Comparison of ENCODE assay signal across 8 cellular contexts in the genomic region with DNA sequence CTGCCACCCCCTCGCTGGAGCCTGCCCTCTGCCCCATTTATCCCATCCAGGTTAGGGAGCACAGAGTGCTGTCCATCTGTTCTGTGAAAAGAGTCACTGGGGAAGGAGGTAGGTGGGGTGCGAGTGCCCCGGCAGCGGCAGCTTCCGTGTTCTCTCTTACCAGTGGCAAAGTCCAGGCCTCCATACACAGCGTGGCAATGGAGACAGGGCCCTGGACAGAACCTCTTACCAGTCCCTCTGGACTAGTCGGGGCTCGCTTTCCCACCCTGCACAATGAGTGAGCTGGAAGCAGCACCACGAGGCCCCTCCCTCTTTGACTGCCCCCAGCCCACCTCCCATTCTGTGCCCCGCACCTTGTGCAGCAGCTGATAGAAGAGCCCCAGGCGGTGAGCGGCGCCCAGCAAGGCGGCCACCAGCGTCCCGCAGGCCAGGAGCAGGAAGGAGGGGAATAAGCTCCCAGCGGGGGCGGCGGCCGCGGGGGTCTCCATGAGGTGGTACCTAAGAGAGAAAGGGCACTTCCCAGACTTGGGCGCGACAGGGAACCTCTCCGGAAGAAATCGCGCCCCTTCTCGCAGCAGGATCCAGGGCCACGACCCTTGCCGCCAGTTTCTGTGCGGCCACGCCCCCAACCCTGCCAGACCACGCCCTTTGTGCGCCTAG. TPM values are rescaled to one million over a fixed set of nuclear protein-coding genes. Genes with fewer than 3 reads are reported as not detected.
A peak's percentile ranks its signal among the peaks of the same experiment; 100 is the strongest.
DNase-seq lines count a peak whose midpoint lies in the region; ATAC-seq and TF ChIP-seq lines count a peak whose summit lies in the region.

No MANE protein-coding gene starts in this region.

- DNase-seq in NCI-H146 (lab: John Stamatoyannopoulos, UW) (peak; percentile 49), NCI-H146 treated with DMSO at 0.1 percent for 48 hours (lab: John Stamatoyannopoulos, UW; ENCODE audit: unreplicated experiment) (no peak), brain microvascular endothelial cell (no peak), left lung (peak in 1 of 2 donors; percentile 94), erythroblast (lab: John Stamatoyannopoulos, UW) (no peak)

- peak overlapping the region; percentile 86 for H3K27ac ChIP-seq in KOPT-K1 (ENCODE audit: low read depth, low read length, poor library complexity, severe bottlenecking)
- H3K27ac ChIP-seq in brain microvascular endothelial cell: no peak overlapping the region
- H3K27ac ChIP-seq in left lung: peak overlapping the region; percentile 83 to 85
- H3K27ac ChIP-seq in subcutaneous abdominal adipose tissue (ENCODE audit: low read depth, low read length): peak overlapping the region; percentile 94

- in situ Hi-C loops in brain microvascular endothelial cell (cut with HindIII; ENCODE audit: low pct_ligation_motif_present, low sequenced_read_pairs): no loop called here

- no peaks in the 10 kb centered on the region for H3K27me3 ChIP-seq in brain microvascular endothelial cell (replicated peaks)
- no peaks in the 10 kb centered on the region for H3K27me3 ChIP-seq in left lung
- H3K27me3 ChIP-seq in subcutaneous abdominal adipose tissue (ENCODE audit: control insufficient read depth in 5 of 5, insufficient read depth in 4 of 5, low read length in 5 of 5): no peaks in the 10 kb centered on the region

- H3K4me1 ChIP-seq in left lung (peaks cover 3 to 19% of the 10 kb centered on the region in 2 donors), subcutaneous abdominal adipose tissue (ENCODE audit: control insufficient read depth in 5 of 5, insufficient read depth in 5 of 5, low read length in 5 of 5) (peaks cover 0 to 32% (median 27%) of the 10 kb centered on the region in 5 donors)

- peak overlapping the region; percentile 44 to 95 (median 83) for H3K9ac ChIP-seq in subcutaneous abdominal adipose tissue (ENCODE audit: low read length in 5 of 5)

- H3K36me3 ChIP-seq in KOPT-K1 (ENCODE audit: insufficient read depth, low read length): peaks cover 35% of the 10 kb centered on the region
- peaks cover 12% of the 10 kb centered on the region for H3K36me3 ChIP-seq in brain microvascular endothelial cell (replicated peaks)
- peaks cover 0 to 36% of the 10 kb centered on the region in 2 donors for H3K36me3 ChIP-seq in left lung
- H3K36me3 ChIP-seq in subcutaneous abdominal adipose tissue (ENCODE audit: control insufficient read depth in 5 of 5, insufficient read depth in 5 of 5, low read length in 5 of 5): peaks cover 0 to 35% (median 30%) of the 10 kb centered on the region in 5 donors

- ATAC-seq in left lung (peak; percentile 9), GM19328 (IDR thresholded peaks at IDR 0.05; ENCODE audit: unreplicated experiment) (no peak)

- no peak for TF ChIP-seq POLR2A in erythroblast (IDR thresholded peaks at IDR 0.05; ENCODE audit: low read length)

- H3K4me3 ChIP-seq in brain microvascular endothelial cell (ENCODE audit: low read depth, low read length) (peak overlapping the region; percentile 86), left lung (peak overlapping the region; percentile 60 to 85), subcutaneous abdominal adipose tissue (ENCODE audit: low read depth in 1 of 5, low read length in 5 of 5) (peak overlapping the region; percentile 71 to 91 (median 86))

- TF ChIP-seq CTCF in brain microvascular endothelial cell (IDR thresholded peaks at IDR 0.05; ENCODE audit: low read depth, low read length, missing control alignments) (no peak), left lung (IDR thresholded peaks at IDR 0.05) (no peak)

- H3K9me3 ChIP-seq in KOPT-K1 (ENCODE audit: insufficient read depth, low read length, poor library complexity, severe bottlenecking) (no peaks in the 10 kb centered on the region), left lung (no peaks in the 10 kb centered on the region), subcutaneous abdominal adipose tissue (ENCODE audit: control insufficient read depth in 5 of 5, low read length in 5 of 5) (no peaks in the 10 kb centered on the region)

- intact Hi-C loops in left lung (cut with DNase I): no loop called here

RNA-seq across cellular contexts. Expression of gene SYDE1, which starts 17.5 kb away (rescaled TPM):
- total RNA-seq in left lung: 10 to 100 TPM; 17.5 to 22.9 TPM

RNA-seq across cellular contexts. Expression of gene OR1I1, which starts 42.7 kb away (rescaled TPM):
- not detected for total RNA-seq in left lung
